1 cellular context compared by ENCODE assay signal in the genomic region with DNA sequence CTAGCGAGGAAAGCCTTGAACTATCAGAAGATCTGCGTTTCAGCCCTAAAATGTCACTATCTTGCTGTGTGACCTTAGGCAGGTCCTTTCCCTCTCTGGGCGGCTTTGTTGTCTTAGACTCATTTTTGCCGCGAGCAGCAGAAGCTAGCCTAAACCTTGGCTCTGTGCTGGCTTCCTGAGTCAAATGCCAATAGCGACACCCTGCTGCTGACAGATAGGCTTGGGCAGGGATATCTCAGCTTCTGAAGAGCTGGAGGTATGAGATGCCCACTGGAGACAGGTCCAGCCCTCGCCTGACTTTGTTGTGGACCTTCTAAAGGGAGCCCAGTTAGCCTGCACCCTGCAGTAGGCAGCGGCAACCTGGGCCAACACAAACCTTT.
TF ChIP-seq lines count a peak whose summit lies in the region.

No MANE protein-coding gene starts in this region.

TF ChIP-seq in liver, 16 proteins besides CTCF, POLR2A, EP300 and RAD21 (continued from another document):
- TF ChIP-seq, protein P1, sequence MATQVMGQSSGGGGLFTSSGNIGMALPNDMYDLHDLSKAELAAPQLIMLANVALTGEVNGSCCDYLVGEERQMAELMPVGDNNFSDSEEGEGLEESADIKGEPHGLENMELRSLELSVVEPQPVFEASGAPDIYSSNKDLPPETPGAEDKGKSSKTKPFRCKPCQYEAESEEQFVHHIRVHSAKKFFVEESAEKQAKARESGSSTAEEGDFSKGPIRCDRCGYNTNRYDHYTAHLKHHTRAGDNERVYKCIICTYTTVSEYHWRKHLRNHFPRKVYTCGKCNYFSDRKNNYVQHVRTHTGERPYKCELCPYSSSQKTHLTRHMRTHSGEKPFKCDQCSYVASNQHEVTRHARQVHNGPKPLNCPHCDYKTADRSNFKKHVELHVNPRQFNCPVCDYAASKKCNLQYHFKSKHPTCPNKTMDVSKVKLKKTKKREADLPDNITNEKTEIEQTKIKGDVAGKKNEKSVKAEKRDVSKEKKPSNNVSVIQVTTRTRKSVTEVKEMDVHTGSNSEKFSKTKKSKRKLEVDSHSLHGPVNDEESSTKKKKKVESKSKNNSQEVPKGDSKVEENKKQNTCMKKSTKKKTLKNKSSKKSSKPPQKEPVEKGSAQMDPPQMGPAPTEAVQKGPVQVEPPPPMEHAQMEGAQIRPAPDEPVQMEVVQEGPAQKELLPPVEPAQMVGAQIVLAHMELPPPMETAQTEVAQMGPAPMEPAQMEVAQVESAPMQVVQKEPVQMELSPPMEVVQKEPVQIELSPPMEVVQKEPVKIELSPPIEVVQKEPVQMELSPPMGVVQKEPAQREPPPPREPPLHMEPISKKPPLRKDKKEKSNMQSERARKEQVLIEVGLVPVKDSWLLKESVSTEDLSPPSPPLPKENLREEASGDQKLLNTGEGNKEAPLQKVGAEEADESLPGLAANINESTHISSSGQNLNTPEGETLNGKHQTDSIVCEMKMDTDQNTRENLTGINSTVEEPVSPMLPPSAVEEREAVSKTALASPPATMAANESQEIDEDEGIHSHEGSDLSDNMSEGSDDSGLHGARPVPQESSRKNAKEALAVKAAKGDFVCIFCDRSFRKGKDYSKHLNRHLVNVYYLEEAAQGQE (IDR thresholded peaks at IDR 0.05), result no peak
- TF ChIP-seq HNF4G (IDR thresholded peaks at IDR 0.05), result no peak
- no peak for TF ChIP-seq FOXA2 (IDR thresholded peaks at IDR 0.05)
- TF ChIP-seq, protein P2, sequence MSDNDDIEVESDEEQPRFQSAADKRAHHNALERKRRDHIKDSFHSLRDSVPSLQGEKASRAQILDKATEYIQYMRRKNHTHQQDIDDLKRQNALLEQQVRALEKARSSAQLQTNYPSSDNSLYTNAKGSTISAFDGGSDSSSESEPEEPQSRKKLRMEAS (IDR thresholded peaks at IDR 0.05), result no peak
TF ChIP-seq in liver: peak in this region for 0.
